ENCODE assay signal across 26 cellular contexts in genomic region chr6:1037430-1037829, GRCh38.
A peak's percentile ranks its signal among the peaks of the same experiment; 100 is the strongest.
DNase-seq lines count a peak whose midpoint lies in the region; ATAC-seq, FAIRE-seq and TF ChIP-seq lines count a peak whose summit lies in the region.
"Had no signal": no experiment of that assay in that cellular context is flagged by ENCODE, and none has a peak within 500 bp of the region (broad histone marks: within the 10 kb centered on the region; RNA-seq: fewer than 3 reads in every experiment).

No MANE protein-coding gene starts in this region.

- H3K4me1 ChIP-seq in keratinocyte (ENCODE audit: control insufficient read depth, extremely low read depth, insufficient read depth, low read length): peaks cover 33% of the 10 kb centered on the region
- no peaks in the 10 kb centered on the region for H3K4me1 ChIP-seq in uterus
- H3K4me1 ChIP-seq: BE2C, BLaER1 had no signal

- TF ChIP-seq CTCF in keratinocyte (optimal IDR thresholded peaks at IDR 0.05 in 1 of 3, IDR thresholded peaks at IDR 0.05 in 1 of 3, conservative IDR thresholded peaks at IDR 0.05 in 1 of 3; ENCODE audit: extremely low read depth in 1 of 3, insufficient read depth in 2 of 3, low read length in 3 of 3): no peak
- TF ChIP-seq CTCF in neural cell (IDR thresholded peaks at IDR 0.05; ENCODE audit: poor library complexity, severe bottlenecking): no peak
- no peak for TF ChIP-seq CTCF in uterus (IDR thresholded peaks at IDR 0.05)

- H2AFZ ChIP-seq in keratinocyte (ENCODE audit: control insufficient read depth, low read length) (no peak overlapping the region), neural cell (ENCODE audit: low read depth, low read length) (no peak overlapping the region)

- H3K4me3 ChIP-seq in keratinocyte (ENCODE audit: control insufficient read depth in 2 of 3, extremely low read depth in 1 of 3, insufficient read depth in 2 of 3, low read depth in 1 of 3, low read length in 3 of 3) (no peak overlapping the region), neural cell (ENCODE audit: low read length) (peak overlapping the region; percentile 13), uterus (no peak overlapping the region)
- H3K4me3 ChIP-seq: BLaER1, GM12878 had no signal

- no peak for TF ChIP-seq POLR2A in uterus (IDR thresholded peaks at IDR 0.05)

- H3K4me2 ChIP-seq in keratinocyte (ENCODE audit: control insufficient read depth, extremely low read depth, insufficient read depth, low read depth, low read length) (peak overlapping the region; percentile 15), neural cell (ENCODE audit: low read length) (no peak overlapping the region)
- H3K4me2 ChIP-seq: BLaER1 had no signal

- H3K36me3 ChIP-seq in keratinocyte (ENCODE audit: control insufficient read depth in 2 of 2, extremely low read depth in 1 of 2, insufficient read depth in 2 of 2, low read length in 2 of 2) (no peaks in the 10 kb centered on the region), neural cell (ENCODE audit: insufficient read depth, low read length) (no peaks in the 10 kb centered on the region), uterus (no peaks in the 10 kb centered on the region)
- H3K36me3 ChIP-seq: BE2C, BLaER1 had no signal

- H3K79me2 ChIP-seq in keratinocyte (ENCODE audit: control insufficient read depth, insufficient read depth, low read length): no peaks in the 10 kb centered on the region
- H3K79me2 ChIP-seq in neural cell (replicated peaks; ENCODE audit: insufficient read depth, low read length): no peaks in the 10 kb centered on the region

- H3K36me3 Mint-ChIP-seq in activated naive CD4-positive, alpha-beta T cell treated with anti-CD3 and anti-CD28 coated beads, Interleukin-2, amount 50 U/mL, for 72 hours: no peaks in the 10 kb centered on the region
- H3K36me3 Mint-ChIP-seq: CD14-positive monocyte; CD4-positive, alpha-beta memory T cell; CD4-positive, CD25-positive, alpha-beta regulatory T cell; CD8-positive, alpha-beta memory T cell had no signal

- intact Hi-C loops in uterus (cut with DNase I; ENCODE audit: low total_unique reads): no loop called here

- H3K9ac ChIP-seq in keratinocyte (ENCODE audit: control insufficient read depth, extremely low read depth, insufficient read depth, low read length) (no peak overlapping the region), neural cell (ENCODE audit: low read length) (no peak overlapping the region)
- H3K9ac ChIP-seq: BLaER1 had no signal

- TF ChIP-seq EP300 in neural cell (conservative IDR thresholded peaks at IDR 0.05; ENCODE audit: poor library complexity, severe bottlenecking): no peak

- H3K27me3 ChIP-seq in keratinocyte (ENCODE audit: control insufficient read depth, extremely low read depth, insufficient read depth, low read length) (no peaks in the 10 kb centered on the region), neural cell (ENCODE audit: insufficient read depth, low read depth, low read length) (no peaks in the 10 kb centered on the region), uterus (no peaks in the 10 kb centered on the region)
- H3K27me3 ChIP-seq: BLaER1 had no signal

- FAIRE-seq in keratinocyte (lab: Jason Lieb, UNC): no peak
- FAIRE-seq: A204.1, GM12878, GM12892, GM18507 had no signal

- ATAC-seq in activated naive CD4-positive, alpha-beta T cell treated with anti-CD3 and anti-CD28 coated beads, Interleukin-2, amount 50 U/mL, for 72 hours: no peak
- ATAC-seq: GM12878 had no signal

- no peaks in the 10 kb centered on the region for H3K9me1 ChIP-seq in keratinocyte (ENCODE audit: control insufficient read depth, extremely low read depth, insufficient read depth, low read length)

- no peaks in the 10 kb centered on the region for H3K9me3 ChIP-seq in keratinocyte (ENCODE audit: control insufficient read depth, low read depth, low read length)
- H3K9me3 ChIP-seq in neural cell (ENCODE audit: low read length): no peaks in the 10 kb centered on the region
- no peaks in the 10 kb centered on the region for H3K9me3 ChIP-seq in uterus
- H3K9me3 ChIP-seq: BE2C, BLaER1 had no signal

- H3K27ac ChIP-seq in keratinocyte (ENCODE audit: control insufficient read depth, insufficient read depth, low read length): no peak overlapping the region
- no peak overlapping the region for H3K27ac ChIP-seq in neural cell (ENCODE audit: low read length)
- H3K27ac ChIP-seq in uterus: no peak overlapping the region
- H3K27ac ChIP-seq: BLaER1 had no signal

- no peaks in the 10 kb centered on the region for H4K20me1 ChIP-seq in keratinocyte (ENCODE audit: control insufficient read depth, extremely low read depth, insufficient read depth, low read length)
- H4K20me1 ChIP-seq in neural cell (ENCODE audit: insufficient read depth): no peaks in the 10 kb centered on the region
- H4K20me1 ChIP-seq: BLaER1 had no signal

- H3K9me3 Mint-ChIP-seq in activated naive CD4-positive, alpha-beta T cell treated with anti-CD3 and anti-CD28 coated beads, Interleukin-2, amount 50 U/mL, for 72 hours: no peaks in the 10 kb centered on the region
- H3K9me3 Mint-ChIP-seq: CD4-positive, alpha-beta memory T cell; CD8-positive, alpha-beta memory T cell had no signal

- H3K27ac Mint-ChIP-seq in activated naive CD4-positive, alpha-beta T cell treated with anti-CD3 and anti-CD28 coated beads, Interleukin-2, amount 50 U/mL, for 72 hours: no peak overlapping the region
- H3K27ac Mint-ChIP-seq: CD14-positive monocyte; CD4-positive, alpha-beta memory T cell; CD4-positive, CD25-positive, alpha-beta regulatory T cell; CD8-positive, alpha-beta memory T cell had no signal

- no peaks in the 10 kb centered on the region for H3K9me2 ChIP-seq in neural cell (ENCODE audit: insufficient read depth, low read length)

- DNase-seq in keratinocyte (ENCODE audit: low read depth, low spot score) (no peak), uterus (no peak)
- DNase-seq in activated naive CD4-positive, alpha-beta T cell treated with anti-CD3 and anti-CD28 coated beads, Interleukin-2, amount 50 U/mL, for 72 hours (ENCODE audit: low spot score in 2 of 2): no peak
- no peak for DNase-seq in activated CD4-positive, alpha-beta T cell treated with anti-CD3 and anti-CD28 coated beads for 48 hours
- DNase-seq: 8988T; ACHN; BE2C; C1 segment of cervical spinal cord; CD4-positive, alpha-beta memory T cell; CD4-positive, CD25-positive, alpha-beta regulatory T cell; CD8-positive, alpha-beta memory T cell; COR-L47; DMS 273 treated with DMSO at 0.1 percent for 48 hours; DMS153; DMS53; DMS79; DND-41; EL; GDM1 had no signal

- H3F3A ChIP-seq in neural cell (ENCODE audit: insufficient read depth, low read length, poor library complexity, severe bottlenecking): no peaks in the 10 kb centered on the region

- dilution Hi-C loops in keratinocyte (cut with MboI; ENCODE audit: extremely low pct_ligation_motif_present, low sequenced_read_pairs): no loop called here

- TF ChIP-seq RAD21 in neural cell (conservative IDR thresholded peaks at IDR 0.05): no peak

TF ChIP-seq in neural cell, 6 proteins besides CTCF, POLR2A, EP300 and RAD21:
- TF ChIP-seq TAF1 (IDR thresholded peaks at IDR 0.05; ENCODE audit: low read depth): no peak
- no peak for TF ChIP-seq SMC3 (conservative IDR thresholded peaks at IDR 0.05; ENCODE audit: poor library complexity)
- TF ChIP-seq REST (IDR thresholded peaks at IDR 0.05; ENCODE audit: borderline replicate concordance): no peak
- TF ChIP-seq POLR2AphosphoS5 (IDR thresholded peaks at IDR 0.05): no peak
- no peak for TF ChIP-seq EZH2 (IDR thresholded peaks at IDR 0.05; ENCODE audit: borderline replicate concordance, insufficient read depth, low read length, poor library complexity, severe bottlenecking)
- no peak for TF ChIP-seq MXI1 (conservative IDR thresholded peaks at IDR 0.05; ENCODE audit: poor library complexity, severe bottlenecking)
TF ChIP-seq in neural cell: peak in this region for 0.
